ENCODE assay signal across 19 cellular contexts in the genomic region with DNA sequence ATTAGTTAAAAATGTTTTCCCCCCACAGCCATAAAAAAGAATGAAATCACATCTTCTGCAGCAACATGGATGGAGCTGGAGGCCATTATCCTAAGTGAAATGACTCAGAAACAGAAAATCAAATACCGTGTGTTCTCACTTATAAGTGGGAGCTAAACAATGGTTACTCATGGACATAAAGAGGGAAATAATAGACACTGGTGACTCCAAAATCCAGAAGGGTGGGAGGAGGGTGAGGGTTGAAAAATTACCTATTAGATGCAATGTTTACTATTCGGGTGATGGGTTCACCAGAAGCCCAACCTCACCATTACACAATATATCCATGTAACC. TPM values are rescaled to one million over a fixed set of nuclear protein-coding genes. Genes with fewer than 3 reads are reported as not detected.
"Had no signal": no experiment of that assay in that cellular context is flagged by ENCODE, and none has a peak within 500 bp of the region (broad histone marks: within the 10 kb centered on the region; RNA-seq: fewer than 3 reads in every experiment).

No MANE protein-coding gene starts in this region.

- DNase-seq: activated CD4-positive, alpha-beta T cell treated with anti-CD3 and anti-CD28 coated beads, Interleukin-2, amount 50 U/mL, for 4 hours; activated effector memory CD4-positive, alpha-beta T cell treated with anti-CD3 and anti-CD28 coated beads, Interleukin-2, amount 50 U/mL, for 16 hours; activated T-cell treated with anti-CD3 and anti-CD28 coated beads, Interleukin-2, amount 50 U/mL, for 72 hours; amniotic stem cell; gastrocnemius medialis; heart left ventricle; kidney glomerular epithelial cell; left ventricle myocardium inferior; midbrain; occipital lobe; stimulated activated CD4-positive, alpha-beta T cell treated with anti-CD3 and anti-CD28 coated beads, Interleukin-12 subunit alpha, Interleukin-12 subunit beta, amount 100 ng/mL, for 4 hours; stimulated activated CD4-positive, alpha-beta T cell treated with anti-CD3 and anti-CD28 coated beads, Interleukin-1b, Interleukin-23, amount 100 ng/mL, for 48 hours; stimulated activated naive CD4-positive, alpha-beta T cell; upper lobe of right lung had no signal

- H3K36me3 ChIP-seq: cardiac muscle cell, gastrocnemius medialis, heart left ventricle, left ventricle myocardium inferior, upper lobe of right lung had no signal

- H3K4me3 ChIP-seq: cardiac muscle cell, gastrocnemius medialis, heart left ventricle, left ventricle myocardium inferior, upper lobe of right lung had no signal

- H3K27ac ChIP-seq: cardiac muscle cell, gastrocnemius medialis, heart left ventricle, left ventricle myocardium inferior, upper lobe of right lung had no signal

- H3K27me3 ChIP-seq: gastrocnemius medialis, upper lobe of right lung had no signal

- ATAC-seq: gastrocnemius medialis, heart left ventricle had no signal

- H3K4me1 ChIP-seq: gastrocnemius medialis, heart left ventricle, left ventricle myocardium inferior, upper lobe of right lung had no signal

- H3K9me3 ChIP-seq: gastrocnemius medialis, heart left ventricle, left ventricle myocardium inferior, upper lobe of right lung had no signal

RNA-seq across cellular contexts. Expression of gene TEX48, which starts 40.3 kb away (rescaled TPM):
- total RNA-seq: cardiac muscle cell, gastrocnemius medialis, heart left ventricle, left ventricle myocardium inferior, mammary epithelial cell, occipital lobe, posterior vena cava, upper lobe of right lung had no signal
- polyA plus RNA-seq: cardiac muscle cell, esophagus, heart left ventricle, mammary epithelial cell, neural cell had no signal
